1 cellular context compared by ENCODE assay signal in genomic region chr20:43530321-43531090, GRCh38.
A peak's percentile ranks its signal among the peaks of the same experiment; 100 is the strongest.
TF ChIP-seq lines count a peak whose summit lies in the region.

No MANE protein-coding gene starts in this region.

TF ChIP-seq in HepG2, 621 proteins besides CTCF, POLR2A, EP300 and RAD21 (continued from another document and continues in another):
- TF ChIP-seq PRDM15 (CRISPR knock-in tag; IDR thresholded peaks at IDR 0.05) (peak; percentile 34; the same call in 1 of the 2 replicates), TGIF2 (CRISPR knock-in tag; IDR thresholded peaks at IDR 0.05) (peak; percentile 91), EZH2 (conservative IDR thresholded peaks at IDR 0.05; ENCODE audit: low read depth, low read length) (no peak), ETV5 (CRISPR knock-in tag; IDR thresholded peaks at IDR 0.05; ENCODE audit: borderline replicate concordance) (peak; percentile 62), TCF12 (IDR thresholded peaks at IDR 0.05) (no peak), TCF12 (CRISPR knock-in tag; IDR thresholded peaks at IDR 0.05) (peak; percentile 80; the same call in 1 of the 2 replicates), KLF16 (CRISPR knock-in tag; IDR thresholded peaks at IDR 0.05) (peak in 1 of 2 experiments; percentile 72; a peak in 2 of 4 replicates), TFAP4 (IDR thresholded peaks at IDR 0.05; ENCODE audit: borderline replicate concordance, low read depth) (peak; percentile 95), GFI1 (CRISPR knock-in tag; IDR thresholded peaks at IDR 0.05; ENCODE audit: borderline replicate concordance) (peak; percentile 67; the same call in 1 of the 2 replicates), KLF6 (CRISPR knock-in tag; IDR thresholded peaks at IDR 0.05) (peak; percentile 87), SMAD3 (CRISPR knock-in tag; IDR thresholded peaks at IDR 0.05) (peak; percentile 89), ATF7-NPFF (CRISPR knock-in tag; IDR thresholded peaks at IDR 0.05; ENCODE audit: low read depth) (peak; percentile 87), NR2C2 (CRISPR knock-in tag; IDR thresholded peaks at IDR 0.05; ENCODE audit: borderline replicate concordance) (peak; percentile 77; the same call in 1 of the 2 replicates), ZNF136 (CRISPR knock-in tag; IDR thresholded peaks at IDR 0.05; ENCODE audit: low read depth) (peak; percentile 96), ELF3 (CRISPR knock-in tag; IDR thresholded peaks at IDR 0.05) (peak; percentile 89), NR3C1 (CRISPR knock-in tag; IDR thresholded peaks at IDR 0.05) (no peak), ZNF772 (CRISPR knock-in tag; IDR thresholded peaks at IDR 0.05) (peak; percentile 96), ZFP62 (CRISPR knock-in tag; IDR thresholded peaks at IDR 0.05) (0 out of 2 replicates have a peak, but pooled peaks have one; percentile 70), HNRNPLL (IDR thresholded peaks at IDR 0.05; ENCODE audit: low read depth, low read length, poor library complexity, severe bottlenecking) (no peak), ZBTB21 (CRISPR knock-in tag; IDR thresholded peaks at IDR 0.05) (peak; percentile 47; the same call in 1 of the 2 replicates), ZBTB1 (CRISPR knock-in tag; IDR thresholded peaks at IDR 0.05; ENCODE audit: borderline replicate concordance) (no peak), PRDM10 (CRISPR knock-in tag; IDR thresholded peaks at IDR 0.05; ENCODE audit: low read depth) (no peak), ATF1 (CRISPR knock-in tag; IDR thresholded peaks at IDR 0.05) (no peak), CEBPB (IDR thresholded peaks at IDR 0.05; ENCODE audit: borderline replicate concordance, low read depth, low read length) (no peak), REL (CRISPR knock-in tag; conservative IDR thresholded peaks at IDR 0.05) (no peak), SNAI1 (CRISPR knock-in tag; IDR thresholded peaks at IDR 0.05; ENCODE audit: borderline replicate concordance) (peak; percentile 85; the same call in 1 of the 2 replicates), FOXO1 (CRISPR knock-in tag; IDR thresholded peaks at IDR 0.05) (peak; percentile 87), SOX6 (IDR thresholded peaks at IDR 0.05) (no peak), SOX6 (CRISPR knock-in tag; IDR thresholded peaks at IDR 0.05) (peak; percentile 89), TEAD2 (CRISPR knock-in tag; IDR thresholded peaks at IDR 0.05) (no peak), ZNF441 (CRISPR knock-in tag; IDR thresholded peaks at IDR 0.05; ENCODE audit: borderline replicate concordance) (peak; percentile 96)
- TF ChIP-seq, protein P1, sequence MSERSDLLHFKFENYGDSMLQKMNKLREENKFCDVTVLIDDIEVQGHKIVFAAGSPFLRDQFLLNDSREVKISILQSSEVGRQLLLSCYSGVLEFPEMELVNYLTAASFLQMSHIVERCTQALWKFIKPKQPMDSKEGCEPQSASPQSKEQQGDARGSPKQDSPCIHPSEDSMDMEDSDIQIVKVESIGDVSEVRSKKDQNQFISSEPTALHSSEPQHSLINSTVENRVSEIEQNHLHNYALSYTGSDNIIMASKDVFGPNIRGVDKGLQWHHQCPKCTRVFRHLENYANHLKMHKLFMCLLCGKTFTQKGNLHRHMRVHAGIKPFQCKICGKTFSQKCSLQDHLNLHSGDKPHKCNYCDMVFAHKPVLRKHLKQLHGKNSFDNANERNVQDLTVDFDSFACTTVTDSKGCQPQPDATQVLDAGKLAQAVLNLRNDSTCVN (CRISPR knock-in tag; IDR thresholded peaks at IDR 0.05; ENCODE audit: borderline replicate concordance), result peak; percentile 83
- TF ChIP-seq, protein P2, sequence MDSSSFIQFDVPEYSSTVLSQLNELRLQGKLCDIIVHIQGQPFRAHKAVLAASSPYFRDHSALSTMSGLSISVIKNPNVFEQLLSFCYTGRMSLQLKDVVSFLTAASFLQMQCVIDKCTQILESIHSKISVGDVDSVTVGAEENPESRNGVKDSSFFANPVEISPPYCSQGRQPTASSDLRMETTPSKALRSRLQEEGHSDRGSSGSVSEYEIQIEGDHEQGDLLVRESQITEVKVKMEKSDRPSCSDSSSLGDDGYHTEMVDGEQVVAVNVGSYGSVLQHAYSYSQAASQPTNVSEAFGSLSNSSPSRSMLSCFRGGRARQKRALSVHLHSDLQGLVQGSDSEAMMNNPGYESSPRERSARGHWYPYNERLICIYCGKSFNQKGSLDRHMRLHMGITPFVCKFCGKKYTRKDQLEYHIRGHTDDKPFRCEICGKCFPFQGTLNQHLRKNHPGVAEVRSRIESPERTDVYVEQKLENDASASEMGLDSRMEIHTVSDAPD (CRISPR knock-in tag; IDR thresholded peaks at IDR 0.05), result no peak; the same call in 1 of the 2 replicates
- TF ChIP-seq, protein P3, sequence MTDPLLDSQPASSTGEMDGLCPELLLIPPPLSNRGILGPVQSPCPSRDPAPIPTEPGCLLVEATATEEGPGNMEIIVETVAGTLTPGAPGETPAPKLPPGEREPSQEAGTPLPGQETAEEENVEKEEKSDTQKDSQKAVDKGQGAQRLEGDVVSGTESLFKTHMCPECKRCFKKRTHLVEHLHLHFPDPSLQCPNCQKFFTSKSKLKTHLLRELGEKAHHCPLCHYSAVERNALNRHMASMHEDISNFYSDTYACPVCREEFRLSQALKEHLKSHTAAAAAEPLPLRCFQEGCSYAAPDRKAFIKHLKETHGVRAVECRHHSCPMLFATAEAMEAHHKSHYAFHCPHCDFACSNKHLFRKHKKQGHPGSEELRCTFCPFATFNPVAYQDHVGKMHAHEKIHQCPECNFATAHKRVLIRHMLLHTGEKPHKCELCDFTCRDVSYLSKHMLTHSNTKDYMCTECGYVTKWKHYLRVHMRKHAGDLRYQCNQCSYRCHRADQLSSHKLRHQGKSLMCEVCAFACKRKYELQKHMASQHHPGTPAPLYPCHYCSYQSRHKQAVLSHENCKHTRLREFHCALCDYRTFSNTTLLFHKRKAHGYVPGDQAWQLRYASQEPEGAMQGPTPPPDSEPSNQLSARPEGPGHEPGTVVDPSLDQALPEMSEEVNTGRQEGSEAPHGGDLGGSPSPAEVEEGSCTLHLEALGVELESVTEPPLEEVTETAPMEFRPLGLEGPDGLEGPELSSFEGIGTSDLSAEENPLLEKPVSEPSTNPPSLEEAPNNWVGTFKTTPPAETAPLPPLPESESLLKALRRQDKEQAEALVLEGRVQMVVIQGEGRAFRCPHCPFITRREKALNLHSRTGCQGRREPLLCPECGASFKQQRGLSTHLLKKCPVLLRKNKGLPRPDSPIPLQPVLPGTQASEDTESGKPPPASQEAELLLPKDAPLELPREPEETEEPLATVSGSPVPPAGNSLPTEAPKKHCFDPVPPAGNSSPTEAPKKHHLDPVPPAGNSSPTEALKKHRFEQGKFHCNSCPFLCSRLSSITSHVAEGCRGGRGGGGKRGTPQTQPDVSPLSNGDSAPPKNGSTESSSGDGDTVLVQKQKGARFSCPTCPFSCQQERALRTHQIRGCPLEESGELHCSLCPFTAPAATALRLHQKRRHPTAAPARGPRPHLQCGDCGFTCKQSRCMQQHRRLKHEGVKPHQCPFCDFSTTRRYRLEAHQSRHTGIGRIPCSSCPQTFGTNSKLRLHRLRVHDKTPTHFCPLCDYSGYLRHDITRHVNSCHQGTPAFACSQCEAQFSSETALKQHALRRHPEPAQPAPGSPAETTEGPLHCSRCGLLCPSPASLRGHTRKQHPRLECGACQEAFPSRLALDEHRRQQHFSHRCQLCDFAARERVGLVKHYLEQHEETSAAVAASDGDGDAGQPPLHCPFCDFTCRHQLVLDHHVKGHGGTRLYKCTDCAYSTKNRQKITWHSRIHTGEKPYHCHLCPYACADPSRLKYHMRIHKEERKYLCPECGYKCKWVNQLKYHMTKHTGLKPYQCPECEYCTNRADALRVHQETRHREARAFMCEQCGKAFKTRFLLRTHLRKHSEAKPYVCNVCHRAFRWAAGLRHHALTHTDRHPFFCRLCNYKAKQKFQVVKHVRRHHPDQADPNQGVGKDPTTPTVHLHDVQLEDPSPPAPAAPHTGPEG (CRISPR knock-in tag; IDR thresholded peaks at IDR 0.05), result peak; percentile 21; the same call in 1 of the 2 replicates
- TF ChIP-seq, protein P4, sequence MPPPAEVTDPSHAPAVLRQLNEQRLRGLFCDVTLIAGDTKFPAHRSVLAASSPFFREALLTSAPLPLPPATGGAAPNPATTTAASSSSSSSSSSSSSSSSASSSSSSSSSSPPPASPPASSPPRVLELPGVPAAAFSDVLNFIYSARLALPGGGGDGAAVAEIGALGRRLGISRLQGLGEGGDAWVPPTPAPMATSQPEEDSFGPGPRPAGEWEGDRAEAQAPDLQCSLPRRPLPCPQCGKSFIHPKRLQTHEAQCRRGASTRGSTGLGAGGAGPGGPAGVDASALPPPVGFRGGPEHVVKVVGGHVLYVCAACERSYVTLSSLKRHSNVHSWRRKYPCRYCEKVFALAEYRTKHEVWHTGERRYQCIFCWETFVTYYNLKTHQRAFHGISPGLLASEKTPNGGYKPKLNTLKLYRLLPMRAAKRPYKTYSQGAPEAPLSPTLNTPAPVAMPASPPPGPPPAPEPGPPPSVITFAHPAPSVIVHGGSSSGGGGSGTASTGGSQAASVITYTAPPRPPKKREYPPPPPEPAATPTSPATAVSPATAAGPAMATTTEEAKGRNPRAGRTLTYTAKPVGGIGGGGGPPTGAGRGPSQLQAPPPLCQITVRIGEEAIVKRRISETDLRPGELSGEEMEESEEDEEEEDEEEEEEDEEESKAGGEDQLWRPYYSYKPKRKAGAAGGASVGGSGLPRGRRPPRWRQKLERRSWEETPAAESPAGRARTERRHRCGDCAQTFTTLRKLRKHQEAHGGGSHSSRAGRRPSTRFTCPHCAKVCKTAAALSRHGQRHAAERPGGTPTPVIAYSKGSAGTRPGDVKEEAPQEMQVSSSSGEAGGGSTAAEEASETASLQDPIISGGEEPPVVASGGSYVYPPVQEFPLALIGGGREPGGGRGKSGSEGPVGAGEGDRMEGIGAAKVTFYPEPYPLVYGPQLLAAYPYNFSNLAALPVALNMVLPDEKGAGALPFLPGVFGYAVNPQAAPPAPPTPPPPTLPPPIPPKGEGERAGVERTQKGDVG (CRISPR knock-in tag; IDR thresholded peaks at IDR 0.05; ENCODE audit: borderline replicate concordance), result peak; percentile 62; the same call in 1 of the 2 replicates
- TF ChIP-seq, protein P5, sequence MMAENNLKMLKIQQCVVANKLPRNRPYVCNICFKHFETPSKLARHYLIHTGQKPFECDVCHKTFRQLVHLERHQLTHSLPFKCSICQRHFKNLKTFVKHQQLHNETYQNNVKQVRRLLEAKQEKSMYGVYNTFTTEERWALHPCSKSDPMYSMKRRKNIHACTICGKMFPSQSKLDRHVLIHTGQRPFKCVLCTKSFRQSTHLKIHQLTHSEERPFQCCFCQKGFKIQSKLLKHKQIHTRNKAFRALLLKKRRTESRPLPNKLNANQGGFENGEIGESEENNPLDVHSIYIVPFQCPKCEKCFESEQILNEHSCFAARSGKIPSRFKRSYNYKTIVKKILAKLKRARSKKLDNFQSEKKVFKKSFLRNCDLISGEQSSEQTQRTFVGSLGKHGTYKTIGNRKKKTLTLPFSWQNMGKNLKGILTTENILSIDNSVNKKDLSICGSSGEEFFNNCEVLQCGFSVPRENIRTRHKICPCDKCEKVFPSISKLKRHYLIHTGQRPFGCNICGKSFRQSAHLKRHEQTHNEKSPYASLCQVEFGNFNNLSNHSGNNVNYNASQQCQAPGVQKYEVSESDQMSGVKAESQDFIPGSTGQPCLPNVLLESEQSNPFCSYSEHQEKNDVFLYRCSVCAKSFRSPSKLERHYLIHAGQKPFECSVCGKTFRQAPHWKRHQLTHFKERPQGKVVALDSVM (CRISPR knock-in tag; IDR thresholded peaks at IDR 0.05), result peak; percentile 39; the same call in 1 of the 2 replicates
